22 cellular contexts compared by ENCODE assay signal in the genomic region with DNA sequence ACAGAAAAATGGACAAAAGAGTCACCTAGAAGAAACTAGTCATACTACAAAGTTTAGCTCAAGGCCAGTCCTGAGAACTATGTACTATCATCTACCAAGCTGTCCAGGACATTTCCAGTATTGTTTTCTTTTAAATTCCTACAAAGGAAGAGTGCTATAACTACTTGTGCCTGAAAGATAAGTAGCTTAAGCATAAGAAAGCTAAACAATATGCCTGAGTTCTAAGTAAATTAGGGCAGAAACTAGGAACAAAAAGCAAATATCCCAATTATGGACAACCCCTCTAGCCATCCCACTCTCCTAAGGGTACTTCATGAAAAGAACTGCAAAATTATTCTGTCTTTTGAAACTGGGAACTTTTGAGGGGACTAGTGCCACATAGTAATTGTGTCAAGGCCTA.
"Had no signal": no experiment of that assay in that cellular context is flagged by ENCODE, and none has a peak within 500 bp of the region (broad histone marks: within the 10 kb centered on the region; RNA-seq: fewer than 3 reads in every experiment).

No MANE protein-coding gene starts in this region.

- H3K9me3 ChIP-seq: left lung, lower lobe of right lung, ovary, right atrium auricular region, right lobe of liver, tibial nerve, upper lobe of left lung had no signal

- H3K36me3 ChIP-seq: left lung, lower lobe of right lung, ovary, right atrium auricular region, right lobe of liver, tibial nerve, upper lobe of left lung had no signal

- DNase-seq: hippocampal formation; left colon; left lung; lower lobe of right lung; mammary epithelial cell; mesenchymal stem cell; naive thymus-derived CD8-positive, alpha-beta T cell; occipital lobe; ovary; right lobe of liver; stimulated activated CD4-positive, alpha-beta T cell treated with anti-CD3 and anti-CD28 coated beads, Interleukin-1b, Interleukin-23, amount 100 ng/mL, for 48 hours; stimulated activated CD4-positive, alpha-beta T cell treated with anti-CD3 and anti-CD28 coated beads, Interleukin-2, amount 100 ng/mL, for 48 hours; stimulated activated CD4-positive, alpha-beta T cell treated with anti-CD3 and anti-CD28 coated beads, Interleukin-4, amount 100 ng/mL, for 4 hours; stimulated activated CD8-positive, alpha-beta memory T cell treated with anti-CD3 and anti-CD28 coated beads, Interleukin-4, amount 100 ng/mL, for 48 hours; stimulated activated naive CD4-positive, alpha-beta T cell treated with Interleukin-2 at 50 U/mL for 16 hours; stimulated activated naive CD8-positive, alpha-beta T cell treated with anti-CD3 and anti-CD28 coated beads, Interleukin-15, amount 100 ng/mL, for 72 hours; substantia nigra; upper lobe of left lung had no signal

- H3K27me3 ChIP-seq: left lung, ovary, right atrium auricular region, right lobe of liver, tibial nerve, upper lobe of left lung had no signal

- FAIRE-seq: keratinocyte had no signal

- H3K4me2 ChIP-seq: smooth muscle cell had no signal

- H3K27ac ChIP-seq: left lung, lower lobe of right lung, ovary, right atrium auricular region, right lobe of liver, tibial nerve, upper lobe of left lung had no signal

- H3K4me3 ChIP-seq: left lung, lower lobe of right lung, ovary, right atrium auricular region, right lobe of liver, smooth muscle cell, tibial nerve, upper lobe of left lung had no signal
